ENCODE assay signal across 1 cellular context in the genomic region with DNA sequence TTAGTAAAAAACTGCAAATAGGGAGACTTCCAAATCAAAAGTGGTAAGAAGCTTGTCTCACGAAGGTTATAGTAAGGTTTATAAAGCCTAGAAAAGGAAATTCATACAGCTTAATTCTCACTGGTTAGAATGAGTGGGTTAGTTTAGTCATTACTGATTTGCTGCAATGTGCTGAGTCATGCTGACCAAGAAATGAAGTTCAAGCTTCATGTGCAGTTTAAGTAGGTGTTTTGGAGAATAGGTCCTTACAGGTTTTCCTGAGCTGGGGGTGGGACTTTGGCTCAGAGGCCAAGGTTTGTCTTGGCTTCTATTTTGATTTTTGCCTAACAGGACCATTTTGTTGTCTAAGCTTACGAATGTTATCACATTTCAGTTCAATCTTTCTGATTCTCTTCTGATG.
A peak's percentile ranks its signal among the peaks of the same experiment; 100 is the strongest.
TF ChIP-seq lines count a peak whose summit lies in the region.

No MANE protein-coding gene starts in this region.

TF ChIP-seq in A549, 52 proteins besides CTCF, POLR2A, EP300 and RAD21 (continued from another document):
- TF ChIP-seq, protein P1, sequence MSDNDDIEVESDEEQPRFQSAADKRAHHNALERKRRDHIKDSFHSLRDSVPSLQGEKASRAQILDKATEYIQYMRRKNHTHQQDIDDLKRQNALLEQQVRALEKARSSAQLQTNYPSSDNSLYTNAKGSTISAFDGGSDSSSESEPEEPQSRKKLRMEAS (IDR thresholded peaks at IDR 0.05): peak; percentile 73
